ENCODE assay signal across 8 cellular contexts in the genomic region with DNA sequence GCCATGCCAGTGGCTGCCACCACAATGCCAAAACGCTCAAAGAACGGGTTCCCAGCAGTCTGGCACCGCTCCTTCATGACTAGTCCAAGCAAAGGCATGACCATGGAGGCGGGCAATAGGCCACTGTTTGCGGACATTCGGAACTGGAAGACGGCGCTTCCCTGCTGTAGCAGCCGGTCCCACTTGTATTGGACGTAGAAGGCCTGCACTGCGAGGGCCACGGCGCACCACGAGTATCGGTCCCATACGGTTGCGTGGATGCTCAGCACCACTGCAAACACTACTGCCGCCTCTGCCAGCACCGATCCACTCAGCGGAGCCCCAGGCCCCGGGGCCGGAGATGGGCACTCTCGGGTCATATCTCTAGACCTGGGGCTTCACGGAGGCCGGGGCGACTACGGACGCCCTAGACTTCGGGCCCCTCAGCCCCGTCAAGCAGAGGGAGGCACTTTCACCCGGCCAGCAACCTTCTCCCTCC. TPM values are rescaled to one million over a fixed set of nuclear protein-coding genes. Genes with fewer than 3 reads are reported as not detected.
DNase-seq lines count a peak whose midpoint lies in the region; ATAC-seq, FAIRE-seq and TF ChIP-seq lines count a peak whose summit lies in the region.

No MANE protein-coding gene starts in this region.

- H3K4me1 ChIP-seq in K562 (replicated peaks in 1 of 2; ENCODE audit: control insufficient read depth in 2 of 2, insufficient read depth in 2 of 2, low read length in 2 of 2) = peaks cover 25 to 41% of the 10 kb centered on the region in 2 experiments

- TF ChIP-seq EP300 in K562 (IDR thresholded peaks at IDR 0.05; ENCODE audit: low read length) = no peak

- peaks cover 44% of the 10 kb centered on the region for H3K36me3 ChIP-seq in K562 (ENCODE audit: control insufficient read depth, insufficient read depth, low read length)

- ATAC-seq in GM21619 (IDR thresholded peaks at IDR 0.05; ENCODE audit: unreplicated experiment) = peak; percentile 23
- ATAC-seq in K562 = peak; percentile 42

- no peak for TF ChIP-seq RAD21 in K562 (CRISPR knock-in tag; conservative IDR thresholded peaks at IDR 0.05 in 1 of 2, IDR thresholded peaks at IDR 0.05 in 1 of 2)

- no peak for TF ChIP-seq CTCF in NB4 (IDR thresholded peaks at IDR 0.05; ENCODE audit: low read depth, low read length)
- no peak for TF ChIP-seq CTCF in K562 (IDR thresholded peaks at IDR 0.05 in 2 of 3, conservative IDR thresholded peaks at IDR 0.05 in 1 of 3; ENCODE audit: insufficient read depth in 2 of 3, low read depth in 1 of 3, low read length in 3 of 3)

- intact Hi-C loops in K562 (cut with micrococcal nuclease) = no loop called here

- no peaks in the 10 kb centered on the region for H3K27me3 ChIP-seq in K562 (ENCODE audit: control insufficient read depth in 2 of 2, insufficient read depth in 2 of 2, low read length in 2 of 2)

- H3K9me3 ChIP-seq in K562 (replicated peaks; ENCODE audit: control insufficient read depth, insufficient read depth, low read depth, low read length) (no peaks in the 10 kb centered on the region), iPS-18c (ENCODE audit: control insufficient read depth, insufficient read depth, low read length) (no peaks in the 10 kb centered on the region)

- in situ Hi-C loops in K562 (cut with MboI) = no loop called here

- POLR2A ChIA-PET in K562 (lab: Yijun Ruan, JAX) = interaction anchor here (0.6 kb wide), 1 partner anchor 10 kb away, joined by 4 read pairs; no protein-coding TSS in a partner anchor

- TF ChIP-seq POLR2A in NB4 (IDR thresholded peaks at IDR 0.05; ENCODE audit: extremely low read depth, insufficient read length) = no peak
- TF ChIP-seq POLR2A in K562 (conservative IDR thresholded peaks at IDR 0.05) = no peak

- peak overlapping the region; percentile 92 to 94 for H3K9ac ChIP-seq in K562 (ENCODE audit: insufficient read depth in 1 of 2, low read depth in 2 of 2, low read length in 2 of 2)

- H3K79me2 ChIP-seq in K562 (ENCODE audit: control insufficient read depth, insufficient read depth, low read length) = peaks cover 55% of the 10 kb centered on the region

- H3K4me3 ChIP-seq in NB4 (ENCODE audit: low read depth, low read length) (peak overlapping the region; percentile 68), K562 (peak overlapping the region; percentile 78), iPS-18c (ENCODE audit: insufficient read depth, low read depth, low read length) (peak overlapping the region; percentile 94), skin epidermis (peak overlapping the region; percentile 60 to 96 (median 74))

- no peak for FAIRE-seq in K562 (lab: Jason Lieb, UNC)

- CTCF ChIA-PET in K562 (lab: Yijun Ruan, JAX; ENCODE audit: low intra/inter-chr PET ratio) = no interaction called here

- H3K9me1 ChIP-seq in K562 (ENCODE audit: control insufficient read depth, insufficient read depth, low read length) = no peaks in the 10 kb centered on the region

- TSS peak; percentile 83 for BruUV-seq in K562 (replicated peaks; lab: Mats Ljungman, UMichigan)

- no peaks in the 10 kb centered on the region for H4K20me1 ChIP-seq in K562 (replicated peaks; ENCODE audit: control insufficient read depth, insufficient read depth, low read length)

- WGBS in K562 (ENCODE audit: insufficient coverage, low coverage, missing lambda C conversion rate) = 2% methylated on average over 31 of the region's 31 CpGs

- H3K27ac ChIP-seq in K562 (ENCODE audit: extremely low read depth, low read depth, low read length) (peak overlapping the region; percentile 90), skin epidermis (peak overlapping the region; percentile 23 to 98 (median 94))

- H3K4me2 ChIP-seq in K562 (ENCODE audit: insufficient read depth, low read length) = peak overlapping the region; percentile 97

- peak overlapping the region; percentile 89 for H2AFZ ChIP-seq in K562 (ENCODE audit: low read depth, low read length)

- peak; percentile 21 for DNase-seq in COLO829 (ENCODE audit: low spot score)
- DNase-seq in NB4 (ENCODE audit: low read depth) = no peak
- DNase-seq in K562 (ENCODE audit: extremely low read depth in 1 of 4, low spot score in 3 of 4) = peak in 1 of 4 experiments; percentile 52
- DNase-seq in GM19240 (ENCODE audit: insufficient read length, low spot score) = no peak
- DNase-seq in ureter (ENCODE audit: low spot score) = no peak

TF ChIP-seq in K562, 482 proteins besides CTCF, POLR2A, EP300 and RAD21 (continues in another document):
- TF ChIP-seq HES1 (IDR thresholded peaks at IDR 0.05; ENCODE audit: low read depth) (no peak), BRD4 (IDR thresholded peaks at IDR 0.05) (0 out of 2 replicates have a peak, but pooled peaks have one; percentile 10), STAT5A (IDR thresholded peaks at IDR 0.05; ENCODE audit: borderline replicate concordance, low read length) (no peak), ZNF121 (CRISPR knock-in tag; conservative IDR thresholded peaks at IDR 0.05) (peak; percentile 28; the same call in 1 of the 2 replicates)

RNA-seq across cellular contexts. Expression of gene DOLK, which starts 0.4 kb away (rescaled TPM):
- 13.9 and 44.2 TPM in 2 replicates for total RNA-seq in K562 (2011; cell fraction: chromatin; rRNA removed; ENCODE audit: low replicate concordance)
- total RNA-seq in K562 (2011; cell fraction: nucleolus; rRNA removed) = 48.2 and 55.4 TPM in 2 replicates
- total RNA-seq in K562 (2011; cell fraction: nucleoplasm; rRNA removed) = 27.6 and 38.4 TPM in 2 replicates
- total RNA-seq in K562 (2014; rRNA removed) = 11.7 and 18.4 TPM in 2 replicates
- total RNA-seq in K562 (2014; rRNA removed; fragmentation: Illumina TruSeq; extraction: Trizol) = 7.5 and 8.4 TPM in 2 replicates
- 13.7 and 14.0 TPM in 2 replicates for total RNA-seq in K562 (2015; rRNA removed; fragmentation: Illumina TruSeq; extraction: Trizol)
- 14.2 and 14.7 TPM in 2 replicates for total RNA-seq in K562 (2021)
- 10.8 and 13.0 TPM in 2 replicates for polyA plus RNA-seq in K562 (2011; rRNA removed)
- polyA plus RNA-seq in K562 (2011; cell fraction: cytosol; rRNA removed) = 15.7 and 32.2 TPM in 2 replicates
- 9.0 and 11.9 TPM in 2 replicates for polyA plus RNA-seq in K562 (2011; cell fraction: nucleus; rRNA removed)
- polyA plus RNA-seq in K562 (2012) = 9.5 and 16.7 TPM in 2 replicates
- 14.0 and 15.0 TPM in 2 replicates for polyA plus RNA-seq in K562 (2014; fragmentation: Illumina TruSeq; extraction: Trizol)
- 1 to 10 TPM; 2.6 to 3.7 TPM for polyA plus RNA-seq in K562 (2014; fragmentation: Nextera tagmentation; extraction: Ambion mirVana)
- 10.6 and 11.1 TPM in 2 replicates for polyA plus RNA-seq in K562 (2014; rRNA removed)
- polyA minus RNA-seq in K562 (2011; rRNA and poly(A)+ RNA removed) = 16.4 and 25.9 TPM in 2 replicates
- 6.7 and 11.4 TPM in 2 replicates for polyA minus RNA-seq in K562 (2011; cell fraction: cytosol; rRNA and poly(A)+ RNA removed)
- polyA minus RNA-seq in K562 (2011; cell fraction: nucleus; rRNA and poly(A)+ RNA removed) = 16.6 and 23.7 TPM in 2 replicates
- total RNA-seq in ureter = 14.2 TPM

RNA-seq across cellular contexts. Expression of gene NUP188, which starts 0.5 kb away (rescaled TPM):
- 545 and 736 TPM in 2 replicates for total RNA-seq in K562 (2011; cell fraction: chromatin; rRNA removed; ENCODE audit: low replicate concordance)
- 287 and 308 TPM in 2 replicates for total RNA-seq in K562 (2011; cell fraction: nucleolus; rRNA removed)
- total RNA-seq in K562 (2011; cell fraction: nucleoplasm; rRNA removed) = 273 and 303 TPM in 2 replicates
- total RNA-seq in K562 (2014; rRNA removed) = 64.3 and 92.3 TPM in 2 replicates
- 66.6 and 84.5 TPM in 2 replicates for total RNA-seq in K562 (2014; rRNA removed; fragmentation: Illumina TruSeq; extraction: Trizol)
- total RNA-seq in K562 (2015; rRNA removed; fragmentation: Illumina TruSeq; extraction: Trizol) = 69.9 and 70.6 TPM in 2 replicates
- 123 and 135 TPM in 2 replicates for total RNA-seq in K562 (2021)
- 71.2 and 106 TPM in 2 replicates for polyA plus RNA-seq in K562 (2011; rRNA removed)
- 109 and 123 TPM in 2 replicates for polyA plus RNA-seq in K562 (2011; cell fraction: cytosol; rRNA removed)
- polyA plus RNA-seq in K562 (2011; cell fraction: nucleus; rRNA removed) = 185 and 200 TPM in 2 replicates
- polyA plus RNA-seq in K562 (2012) = 61.5 and 77.1 TPM in 2 replicates
- polyA plus RNA-seq in K562 (2014; fragmentation: Illumina TruSeq; extraction: Trizol) = 107 and 110 TPM in 2 replicates
- polyA plus RNA-seq in K562 (2014; fragmentation: Nextera tagmentation; extraction: Ambion mirVana) = 10 to 100 TPM; 11.7 to 17.9 TPM
- polyA plus RNA-seq in K562 (2014; rRNA removed) = 64.7 and 70.6 TPM in 2 replicates
- 241 and 300 TPM in 2 replicates for polyA minus RNA-seq in K562 (2011; rRNA and poly(A)+ RNA removed)
- 193 and 215 TPM in 2 replicates for polyA minus RNA-seq in K562 (2011; cell fraction: cytosol; rRNA and poly(A)+ RNA removed)
- polyA minus RNA-seq in K562 (2011; cell fraction: nucleus; rRNA and poly(A)+ RNA removed) = 102 and 146 TPM in 2 replicates
- total RNA-seq in ureter = 52.1 TPM

RNA-seq across cellular contexts. Expression of gene PHYHD1, which starts 26.2 kb away (rescaled TPM):
- 1.0 and 4.9 TPM in 2 replicates for total RNA-seq in K562 (2011; cell fraction: chromatin; rRNA removed; ENCODE audit: low replicate concordance)
- 1.0 and 1.3 TPM in 2 replicates for total RNA-seq in K562 (2011; cell fraction: nucleolus; rRNA removed)
- total RNA-seq in K562 (2011; cell fraction: nucleoplasm; rRNA removed) = 1.4 and 1.8 TPM in 2 replicates
- 0.49 and 1.3 TPM in 2 replicates for total RNA-seq in K562 (2014; rRNA removed)
- total RNA-seq in K562 (2014; rRNA removed; fragmentation: Illumina TruSeq; extraction: Trizol) = 0.45 and 0.69 TPM in 2 replicates
- total RNA-seq in K562 (2015; rRNA removed; fragmentation: Illumina TruSeq; extraction: Trizol) = 0.36 and 0.79 TPM in 2 replicates
- 0.58 and 0.66 TPM in 2 replicates for total RNA-seq in K562 (2021)
- 1.2 and 2.1 TPM in 2 replicates for polyA plus RNA-seq in K562 (2011; rRNA removed)
- 2.2 and 2.5 TPM in 2 replicates for polyA plus RNA-seq in K562 (2011; cell fraction: cytosol; rRNA removed)
- polyA plus RNA-seq in K562 (2011; cell fraction: nucleus; rRNA removed) = 3.7 and 4.1 TPM in 2 replicates
- 0.87 and 1.2 TPM in 2 replicates for polyA plus RNA-seq in K562 (2012)
- polyA plus RNA-seq in K562 (2014; fragmentation: Illumina TruSeq; extraction: Trizol) = 0.80 and 1.0 TPM in 2 replicates
- polyA plus RNA-seq in K562 (2014; fragmentation: Nextera tagmentation; extraction: Ambion mirVana) = 1 to 10 TPM in 1 of 2 experiments, under 1 TPM in 1; 0.80 to 1.0 TPM
- 0.32 and 0.91 TPM in 2 replicates for polyA plus RNA-seq in K562 (2014; rRNA removed)
- 0.48 and 2.0 TPM in 2 replicates for polyA minus RNA-seq in K562 (2011; rRNA and poly(A)+ RNA removed)
- polyA minus RNA-seq in K562 (2011; cell fraction: cytosol; rRNA and poly(A)+ RNA removed) = not detected in 2 replicates
- 0.54 and 1.1 TPM in 2 replicates for polyA minus RNA-seq in K562 (2011; cell fraction: nucleus; rRNA and poly(A)+ RNA removed)
- total RNA-seq in ureter = 26.6 TPM
